Comparison of ENCODE assay signal across 9 cellular contexts in genomic region chr3:158107508-158108095, GRCh38. TPM values are rescaled to one million over a fixed set of nuclear protein-coding genes. Genes with fewer than 3 reads are reported as not detected.
DNase-seq lines count a peak whose midpoint lies in the region; ATAC-seq and TF ChIP-seq lines count a peak whose summit lies in the region.
"Had no signal": no experiment of that assay in that cellular context is flagged by ENCODE, and none has a peak within 500 bp of the region (broad histone marks: within the 10 kb centered on the region; RNA-seq: fewer than 3 reads in every experiment).

No MANE protein-coding gene starts in this region.

- H3K4me3 ChIP-seq in OCI-LY1 (ENCODE audit: low read depth, low read length, poor library complexity, severe bottlenecking) = peak overlapping the region; percentile 73
- H3K4me3 ChIP-seq in fibroblast of mammary gland (ENCODE audit: control insufficient read depth, low read depth, low read length) = peak overlapping the region; percentile 66

- peaks cover 70% of the 10 kb centered on the region for H3K4me1 ChIP-seq in OCI-LY1 (ENCODE audit: insufficient read depth, low read length, severe bottlenecking)

- DNase-seq in stimulated activated naive CD8-positive, alpha-beta T cell treated with anti-CD3 and anti-CD28 coated beads, Interleukin-15, Interleukin-2, amounts not matched to agents 100 U/mL and 50 U/mL, for 24 hours = no peak
- DNase-seq in fibroblast of mammary gland (ENCODE audit: low read depth) (no peak), H4 (ENCODE audit: low spot score) (no peak), HuH-7.5 (ENCODE audit: low spot score) (no peak), NCI-H1417 treated with DMSO at 0.1 percent for 48 hours (lab: John Stamatoyannopoulos, UW) (no peak)
- DNase-seq: activated CD4-positive, alpha-beta T cell treated with anti-CD3 and anti-CD28 coated beads for 4 hours had no signal

- H3K9me3 Mint-ChIP-seq in stimulated activated naive CD8-positive, alpha-beta T cell treated with anti-CD3 and anti-CD28 coated beads, Interleukin-15, Interleukin-2, amounts not matched to agents 100 ng/mL and 50 ng/mL, for 24 hours = no peaks in the 10 kb centered on the region

- TF ChIP-seq CTCF in OCI-LY1 (IDR thresholded peaks at IDR 0.05; ENCODE audit: low read length) (no peak), fibroblast of mammary gland (conservative IDR thresholded peaks at IDR 0.05; ENCODE audit: control insufficient read depth, insufficient read depth, low read depth, low read length) (no peak)

- H3F3A ChIP-seq in OCI-LY1 (ENCODE audit: insufficient read depth, low read length) = 0 out of 2 replicates have a peak, but pooled peaks cover 4% of the 10 kb centered on the region

- no peaks in the 10 kb centered on the region for H3K9me3 ChIP-seq in OCI-LY1 (ENCODE audit: low read length)

- H3K27ac Mint-ChIP-seq in stimulated activated naive CD8-positive, alpha-beta T cell treated with anti-CD3 and anti-CD28 coated beads, Interleukin-15, Interleukin-2, amounts not matched to agents 100 ng/mL and 50 ng/mL, for 24 hours = no peak overlapping the region

- peaks cover 5% of the 10 kb centered on the region; the same call in 1 of the 2 replicates for H3K27me3 ChIP-seq in OCI-LY1 (ENCODE audit: insufficient read depth, low read length)

- peak overlapping the region; percentile 60 for H3K9ac ChIP-seq in OCI-LY1 (ENCODE audit: low read length)

- peak overlapping the region; percentile 71 for H3K4me3 Mint-ChIP-seq in stimulated activated naive CD8-positive, alpha-beta T cell treated with anti-CD3 and anti-CD28 coated beads, Interleukin-15, Interleukin-2, amounts not matched to agents 100 ng/mL and 50 ng/mL, for 24 hours

- peak overlapping the region; percentile 25; the same call in 1 of the 2 replicates for H2AFZ ChIP-seq in OCI-LY1 (ENCODE audit: low read length)

- peaks cover 17% of the 10 kb centered on the region for H3K79me2 ChIP-seq in OCI-LY1 (ENCODE audit: insufficient read depth, low read length)

- H3K4me1 Mint-ChIP-seq in stimulated activated naive CD8-positive, alpha-beta T cell treated with anti-CD3 and anti-CD28 coated beads, Interleukin-15, Interleukin-2, amounts not matched to agents 100 ng/mL and 50 ng/mL, for 24 hours (ENCODE audit: low read depth) = peaks cover 77% of the 10 kb centered on the region

- H3K27me3 Mint-ChIP-seq in stimulated activated naive CD8-positive, alpha-beta T cell treated with anti-CD3 and anti-CD28 coated beads, Interleukin-15, Interleukin-2, amounts not matched to agents 100 ng/mL and 50 ng/mL, for 24 hours = peaks cover 64% of the 10 kb centered on the region

- H3K4me2 ChIP-seq in OCI-LY1 (ENCODE audit: low read length) = peak overlapping the region; percentile 88

- no peaks in the 10 kb centered on the region for H3K36me3 ChIP-seq in OCI-LY1 (ENCODE audit: insufficient read depth, low read length)

- H4K20me1 ChIP-seq in OCI-LY1 (ENCODE audit: insufficient read depth, low read length) = no peaks in the 10 kb centered on the region

- H3K36me3 Mint-ChIP-seq in stimulated activated naive CD8-positive, alpha-beta T cell treated with anti-CD3 and anti-CD28 coated beads, Interleukin-15, Interleukin-2, amounts not matched to agents 100 ng/mL and 50 ng/mL, for 24 hours (ENCODE audit: low read depth) = peaks cover 2% of the 10 kb centered on the region

- ATAC-seq in stimulated activated naive CD8-positive, alpha-beta T cell treated with anti-CD3 and anti-CD28 coated beads, Interleukin-15, Interleukin-2, amounts not matched to agents 100 U/mL and 50 U/mL, for 24 hours = no peak
- ATAC-seq in HG02759 (IDR thresholded peaks at IDR 0.05; ENCODE audit: unreplicated experiment) = no peak

- H3K27ac ChIP-seq in OCI-LY1 (ENCODE audit: low read depth, low read length, poor library complexity, severe bottlenecking) = peak overlapping the region; percentile 88

- H3K9me2 ChIP-seq in OCI-LY1 (ENCODE audit: low read depth, low read length) = no peaks in the 10 kb centered on the region

RNA-seq across cellular contexts. Expression of gene SHOX2, which starts 1.4 kb away (rescaled TPM):
- 3.0 and 4.3 TPM in 2 replicates for total RNA-seq in H4 (2014; rRNA removed; shearing (Covaris generic))

RNA-seq across cellular contexts. Expression of gene RSRC1, which starts 2.3 kb away (rescaled TPM):
- 78.5 and 89.7 TPM in 2 replicates for total RNA-seq in H4 (2014; rRNA removed; shearing (Covaris generic))
